In genomic region chr1:21331752-21332480, GRCh38 we compare ENCODE assay signal across 8 cellular contexts. TPM values are rescaled to one million over a fixed set of nuclear protein-coding genes. Genes with fewer than 3 reads are reported as not detected.
DNase-seq lines count a peak whose midpoint lies in the region; ATAC-seq and TF ChIP-seq lines count a peak whose summit lies in the region.
"Had no signal": no experiment of that assay in that cellular context is flagged by ENCODE, and none has a peak within 500 bp of the region (broad histone marks: within the 10 kb centered on the region; RNA-seq: fewer than 3 reads in every experiment).

No MANE protein-coding gene starts in this region.

- H4K20me1 ChIP-seq in smooth muscle cell (ENCODE audit: low read depth): peaks cover 13% of the 10 kb centered on the region

- TF ChIP-seq CTCF in HEK293 (tag by site-specific recombination; IDR thresholded peaks at IDR 0.05) (no peak), Panc1 (IDR thresholded peaks at IDR 0.05) (no peak), esophagus squamous epithelium (IDR thresholded peaks at IDR 0.05) (no peak), smooth muscle cell (IDR thresholded peaks at IDR 0.05; ENCODE audit: borderline replicate concordance, insufficient read depth, poor library complexity, severe bottlenecking) (no peak)

- H3K36me3 ChIP-seq in HEK293 (ENCODE audit: control insufficient read depth in 2 of 2, insufficient read depth in 1 of 2, low read length in 2 of 2): no peaks in the 10 kb centered on the region
- no peaks in the 10 kb centered on the region; the same call in 1 of the 2 replicates for H3K36me3 ChIP-seq in Panc1 (ENCODE audit: control insufficient read depth, insufficient read depth, low read length)
- no peaks in the 10 kb centered on the region for H3K36me3 ChIP-seq in esophagus squamous epithelium
- no peaks in the 10 kb centered on the region for H3K36me3 ChIP-seq in smooth muscle cell (ENCODE audit: low read depth)

- ATAC-seq in Panc1: no peak
- ATAC-seq in HG02884 (IDR thresholded peaks at IDR 0.05; ENCODE audit: unreplicated experiment): no peak

- H3K27ac ChIP-seq in HEK293 (ENCODE audit: extremely low read depth, low read depth, low read length): no peak overlapping the region
- peak overlapping the region; percentile 77 for H3K27ac ChIP-seq in Panc1 (ENCODE audit: low read length)
- peak overlapping the region; percentile 11 to 64 (median 50) for H3K27ac ChIP-seq in esophagus squamous epithelium
- H3K27ac ChIP-seq in smooth muscle cell (ENCODE audit: low read depth): peak overlapping the region; percentile 73

- DNase-seq in Panc1 (ENCODE audit: low read depth, low spot score): no peak
- no peak for DNase-seq in esophagus squamous epithelium (lab: John Stamatoyannopoulos, UW)
- DNase-seq in smooth muscle cell (lab: John Stamatoyannopoulos, UW; ENCODE audit: unreplicated experiment): no peak
- DNase-seq in DMS79 (lab: John Stamatoyannopoulos, UW): no peak
- no peak for DNase-seq in HuH-7 (ENCODE audit: low spot score)
- DNase-seq: NCI-H526 had no signal

- CTCF ChIA-PET in HEK293 (lab: Yijun Ruan, JAX) (interaction anchor here (0.5 to 4.1 kb wide), 5 partner anchors 10 to 1570 kb away, joined by 3 to 25 read pairs (median 7); no protein-coding TSS in a partner anchor), Panc1 (lab: Charles Lee) (no interaction called here)

- no TSS peak for BruUV-seq in Panc1 (replicated peaks; lab: Mats Ljungman, UMichigan)

- in situ Hi-C loops in Panc1 (cut with HindIII; ENCODE audit: low pct_unique_long_range_greater_than_20kb, low sequenced_read_pairs): no loop called here

- no peaks in the 10 kb centered on the region for H3K27me3 ChIP-seq in Panc1 (ENCODE audit: control insufficient read depth, insufficient read depth, low read length)
- no peaks in the 10 kb centered on the region for H3K27me3 ChIP-seq in esophagus squamous epithelium
- H3K27me3 ChIP-seq in smooth muscle cell (ENCODE audit: low read depth): no peaks in the 10 kb centered on the region

- no peak overlapping the region for H2AFZ ChIP-seq in smooth muscle cell (ENCODE audit: low read depth)

- H3K4me3 ChIP-seq in HEK293 (ENCODE audit: low read depth, low read length): no peak overlapping the region
- no peak overlapping the region for H3K4me3 ChIP-seq in Panc1 (ENCODE audit: low read depth in 2 of 2, low read length in 2 of 2)
- H3K4me3 ChIP-seq in esophagus squamous epithelium: no peak overlapping the region
- no peak overlapping the region for H3K4me3 ChIP-seq in smooth muscle cell

- WGBS in esophagus squamous epithelium, 2 donors: 39 to 40% methylated on average over 7 of the region's 9 CpGs
- WGBS in smooth muscle cell (ENCODE audit: low lambda C conversion rate): 12% methylated on average over 9 of the region's 9 CpGs

- H3K4me2 ChIP-seq in smooth muscle cell: peak overlapping the region; percentile 63

- POLR2A ChIA-PET in HEK293 (lab: Yijun Ruan, JAX): interaction anchor here (0.6 kb wide), 1 partner anchor 274 kb away, joined by 3 read pairs; no protein-coding TSS in a partner anchor
- POLR2A ChIA-PET in Panc1 (lab: Charles Lee): no interaction called here

- H3K79me2 ChIP-seq in smooth muscle cell (ENCODE audit: low read depth): peaks cover 91% of the 10 kb centered on the region

- H3K9me3 ChIP-seq in HEK293 (ENCODE audit: control insufficient read depth, insufficient read depth, low read depth, low read length) (no peaks in the 10 kb centered on the region), Panc1 (ENCODE audit: control insufficient read depth, insufficient read depth, low read depth, low read length) (no peaks in the 10 kb centered on the region), esophagus squamous epithelium (no peaks in the 10 kb centered on the region), smooth muscle cell (replicated peaks; ENCODE audit: low read depth) (no peaks in the 10 kb centered on the region)

- no peak overlapping the region for H3K9ac ChIP-seq in smooth muscle cell (ENCODE audit: low read depth)

- H3F3A ChIP-seq in smooth muscle cell (ENCODE audit: low read depth): peaks cover 25% of the 10 kb centered on the region

- peaks cover 21% of the 10 kb centered on the region for H3K4me1 ChIP-seq in HEK293 (ENCODE audit: control insufficient read depth, insufficient read depth, low read length)
- peaks cover 73% of the 10 kb centered on the region for H3K4me1 ChIP-seq in Panc1 (ENCODE audit: control insufficient read depth, insufficient read depth, low read length)
- H3K4me1 ChIP-seq in esophagus squamous epithelium: peaks cover 41 to 100% (median 89%) of the 10 kb centered on the region in 3 donors
- peaks cover 43% of the 10 kb centered on the region for H3K4me1 ChIP-seq in smooth muscle cell (ENCODE audit: low read depth)

- intact Hi-C loops in Panc1 (cut with micrococcal nuclease; ENCODE audit: unreplicated experiment): no loop called here
- intact Hi-C loops in esophagus squamous epithelium (cut with DNase I): no loop called here

- no peak for TF ChIP-seq POLR2A in esophagus squamous epithelium (IDR thresholded peaks at IDR 0.05)

TF ChIP-seq in HEK293, 187 proteins besides CTCF, POLR2A, EP300 and RAD21 (continues in another document):
- peak; percentile 58 for TF ChIP-seq OSR2 (tag by site-specific recombination; IDR thresholded peaks at IDR 0.05)
- TF ChIP-seq ZNF585B (tag by site-specific recombination; IDR thresholded peaks at IDR 0.05): no peak
- TF ChIP-seq TRIM28 (IDR thresholded peaks at IDR 0.05; ENCODE audit: borderline replicate concordance, low read length): 0 out of 2 replicates have a peak, but pooled peaks have one; percentile 33
- 0 out of 2 replicates have a peak, but pooled peaks have one; percentile 50 for TF ChIP-seq GFI1B (tag by site-specific recombination; IDR thresholded peaks at IDR 0.05)
- TF ChIP-seq ZNF600 (tag by site-specific recombination; IDR thresholded peaks at IDR 0.05): peak; percentile 26; the same call in 1 of the 2 replicates
- peak; percentile 31; the same call in 1 of the 2 replicates for TF ChIP-seq ZNF561 (tag by site-specific recombination; IDR thresholded peaks at IDR 0.05; ENCODE audit: borderline replicate concordance)
- peak; percentile 32; the same call in 1 of the 2 replicates for TF ChIP-seq ZXDB (tag by site-specific recombination; IDR thresholded peaks at IDR 0.05)
- TF ChIP-seq ZBTB48 (tag by site-specific recombination; IDR thresholded peaks at IDR 0.05): 0 out of 2 replicates have a peak, but pooled peaks have one; percentile 36
- TF ChIP-seq, protein P1, sequence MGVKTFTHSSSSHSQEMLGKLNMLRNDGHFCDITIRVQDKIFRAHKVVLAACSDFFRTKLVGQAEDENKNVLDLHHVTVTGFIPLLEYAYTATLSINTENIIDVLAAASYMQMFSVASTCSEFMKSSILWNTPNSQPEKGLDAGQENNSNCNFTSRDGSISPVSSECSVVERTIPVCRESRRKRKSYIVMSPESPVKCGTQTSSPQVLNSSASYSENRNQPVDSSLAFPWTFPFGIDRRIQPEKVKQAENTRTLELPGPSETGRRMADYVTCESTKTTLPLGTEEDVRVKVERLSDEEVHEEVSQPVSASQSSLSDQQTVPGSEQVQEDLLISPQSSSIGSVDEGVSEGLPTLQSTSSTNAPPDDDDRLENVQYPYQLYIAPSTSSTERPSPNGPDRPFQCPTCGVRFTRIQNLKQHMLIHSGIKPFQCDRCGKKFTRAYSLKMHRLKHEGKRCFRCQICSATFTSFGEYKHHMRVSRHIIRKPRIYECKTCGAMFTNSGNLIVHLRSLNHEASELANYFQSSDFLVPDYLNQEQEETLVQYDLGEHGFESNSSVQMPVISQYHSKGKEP (tag by site-specific recombination; IDR thresholded peaks at IDR 0.05): 0 out of 2 replicates have a peak, but pooled peaks have one; percentile 38
- TF ChIP-seq ZNF843 (tag by site-specific recombination; IDR thresholded peaks at IDR 0.05): peak; percentile 48; the same call in 1 of the 2 replicates
- peak; percentile 53; the same call in 1 of the 2 replicates for TF ChIP-seq ZNF664 (tag by site-specific recombination; IDR thresholded peaks at IDR 0.05)
- no peak for TF ChIP-seq ZNF510 (tag by site-specific recombination; IDR thresholded peaks at IDR 0.05; ENCODE audit: insufficient replicate concordance)
- TF ChIP-seq ZNF132 (tag by site-specific recombination; IDR thresholded peaks at IDR 0.05; ENCODE audit: borderline replicate concordance): no peak
- peak; percentile 24; the same call in 1 of the 2 replicates for TF ChIP-seq ZNF423 (tag by site-specific recombination; IDR thresholded peaks at IDR 0.05)
- peak; percentile 63; the same call in 1 of the 2 replicates for TF ChIP-seq IKZF3 (tag by site-specific recombination; IDR thresholded peaks at IDR 0.05)
- TF ChIP-seq ZBTB10 (tag by site-specific recombination; IDR thresholded peaks at IDR 0.05): no peak
- TF ChIP-seq, protein P2, sequence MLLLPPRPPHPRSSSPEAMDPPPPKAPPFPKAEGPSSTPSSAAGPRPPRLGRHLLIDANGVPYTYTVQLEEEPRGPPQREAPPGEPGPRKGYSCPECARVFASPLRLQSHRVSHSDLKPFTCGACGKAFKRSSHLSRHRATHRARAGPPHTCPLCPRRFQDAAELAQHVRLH (tag by site-specific recombination; IDR thresholded peaks at IDR 0.05): peak; percentile 52; the same call in 1 of the 2 replicates
- TF ChIP-seq ZNF10 (tag by site-specific recombination; IDR thresholded peaks at IDR 0.05): 0 out of 2 replicates have a peak, but pooled peaks have one; percentile 11

RNA-seq across cellular contexts. Expression of gene ECE1, which starts 41.7 kb away (rescaled TPM):
- total RNA-seq in Panc1 (2021; ENCODE audit: unreplicated experiment) (192 TPM), esophagus squamous epithelium (10 to 100 TPM; 11.3 to 42.2 (median 24.1) TPM), smooth muscle cell (63.8 and 129 TPM in 2 replicates)
- 250 TPM for polyA plus RNA-seq in Panc1 (2012; ENCODE audit: insufficient read length)
- polyA plus RNA-seq in smooth muscle cell: 101 and 108 TPM in 2 replicates
